Comparison of ENCODE assay signal across 10 cellular contexts in the genomic region with DNA sequence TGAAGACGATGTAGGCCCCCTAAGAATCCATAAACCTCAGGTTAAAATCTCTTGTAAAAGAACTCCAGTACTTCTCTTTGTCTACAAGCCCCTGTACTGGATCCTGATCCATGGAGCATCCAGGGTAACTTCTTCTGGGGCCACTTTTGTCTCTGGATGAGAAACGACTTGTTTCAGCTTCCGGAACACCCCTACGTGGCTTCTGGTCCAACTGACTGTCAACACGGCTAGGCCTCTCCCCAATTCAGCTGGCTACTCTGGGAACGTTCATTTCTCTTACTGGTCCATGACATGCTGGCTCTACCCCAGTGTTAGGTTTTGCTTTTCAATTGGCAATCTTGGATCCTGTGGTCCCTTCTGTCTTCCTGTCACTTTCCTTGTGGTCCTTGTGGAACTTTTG.
A peak's percentile ranks its signal among the peaks of the same experiment; 100 is the strongest.
DNase-seq lines count a peak whose midpoint lies in the region; TF ChIP-seq lines count a peak whose summit lies in the region.
"Had no signal": no experiment of that assay in that cellular context is flagged by ENCODE, and none has a peak within 500 bp of the region (broad histone marks: within the 10 kb centered on the region; RNA-seq: fewer than 3 reads in every experiment).

No MANE protein-coding gene starts in this region.

- no TSS peak for BruUV-seq in PC-9 (replicated peaks; lab: Mats Ljungman, UMichigan)

- DNase-seq in SJCRH30 = peak in 1 of 2 experiments; percentile 12
- DNase-seq in esophagus squamous epithelium (lab: John Stamatoyannopoulos, UW) = no peak
- no peak for DNase-seq in osteoblast (ENCODE audit: insufficient read length, low spot score, missing footprints)
- DNase-seq in PC-9 = no peak
- DNase-seq in central memory CD4-positive, alpha-beta T cell = no peak
- DNase-seq in NCI-H2107 (lab: John Stamatoyannopoulos, UW) = no peak
- no peak for DNase-seq in ureter (ENCODE audit: low spot score)
- DNase-seq: islet precursor cell, NCI-H1105 had no signal

- TF ChIP-seq POLR2A in esophagus squamous epithelium (IDR thresholded peaks at IDR 0.05) = no peak

- intact Hi-C loops in esophagus squamous epithelium (cut with DNase I) (loop anchor here (10.0 kb wide), 1 partner anchor 196 kb away; a partner anchor contains a TSS), PC-9 (cut with micrococcal nuclease; ENCODE audit: unreplicated experiment) (loop anchor here (10.0 kb wide), 3 partner anchors 124 to 376 kb away; a partner anchor contains a TSS)

- H3K9me3 ChIP-seq in SJCRH30 (replicated peaks) (no peaks in the 10 kb centered on the region; the same call in 1 of the 2 replicates), esophagus squamous epithelium (no peaks in the 10 kb centered on the region), osteoblast (ENCODE audit: low read depth, low read length) (no peaks in the 10 kb centered on the region), PC-9 (ENCODE audit: insufficient read depth, low read depth) (no peaks in the 10 kb centered on the region)

- H3F3A ChIP-seq in PC-9 (ENCODE audit: insufficient read depth, low read depth) = no peaks in the 10 kb centered on the region

- H2AFZ ChIP-seq in ACC112 (ENCODE audit: low read length, unreplicated experiment) (peak overlapping the region; percentile 36), osteoblast (ENCODE audit: low read length) (peak overlapping the region; percentile 48), PC-9 (no peak overlapping the region)

- H3K4me2 ChIP-seq in osteoblast (ENCODE audit: insufficient read depth, low read length) (no peak overlapping the region), PC-9 (no peak overlapping the region)

- H3K4me3 ChIP-seq in ACC112 (ENCODE audit: low read depth, low read length) = no peak overlapping the region
- H3K4me3 ChIP-seq in SJCRH30 = no peak overlapping the region
- H3K4me3 ChIP-seq in esophagus squamous epithelium = no peak overlapping the region
- H3K4me3 ChIP-seq in osteoblast (ENCODE audit: insufficient read depth, low read length) = no peak overlapping the region
- no peak overlapping the region for H3K4me3 ChIP-seq in PC-9

- 26 to 39% methylated on average over 6 of the region's 6 CpGs for WGBS in esophagus squamous epithelium, 2 donors

- H3K79me2 ChIP-seq in ACC112 (ENCODE audit: control insufficient read depth, insufficient read depth, low read length, unreplicated experiment) (no peaks in the 10 kb centered on the region), osteoblast (ENCODE audit: insufficient read depth, low read length) (no peaks in the 10 kb centered on the region), PC-9 (ENCODE audit: low read depth) (no peaks in the 10 kb centered on the region)

- no peaks in the 10 kb centered on the region for H3K9me2 ChIP-seq in PC-9 (ENCODE audit: insufficient read depth)

- no peaks in the 10 kb centered on the region for H3K27me3 ChIP-seq in ACC112 (ENCODE audit: insufficient read depth, low read length)
- H3K27me3 ChIP-seq in SJCRH30 = no peaks in the 10 kb centered on the region; the same call in 1 of the 2 replicates
- no peaks in the 10 kb centered on the region for H3K27me3 ChIP-seq in esophagus squamous epithelium
- H3K27me3 ChIP-seq in osteoblast (ENCODE audit: insufficient read depth, low read length) = no peaks in the 10 kb centered on the region
- H3K27me3 ChIP-seq in PC-9 (ENCODE audit: insufficient read depth, low read depth) = no peaks in the 10 kb centered on the region

- no peaks in the 10 kb centered on the region for H4K20me1 ChIP-seq in osteoblast (ENCODE audit: insufficient read depth, low read length)
- H4K20me1 ChIP-seq in PC-9 (ENCODE audit: insufficient read depth) = no peaks in the 10 kb centered on the region

- peaks cover 25% of the 10 kb centered on the region for H3K4me1 ChIP-seq in ACC112 (ENCODE audit: control insufficient read depth, insufficient read depth, low read length, unreplicated experiment)
- H3K4me1 ChIP-seq in SJCRH30 = peaks cover 21% of the 10 kb centered on the region
- H3K4me1 ChIP-seq in esophagus squamous epithelium = peaks cover 8 to 32% (median 18%) of the 10 kb centered on the region in 3 donors
- peaks cover 21% of the 10 kb centered on the region for H3K4me1 ChIP-seq in osteoblast (ENCODE audit: insufficient read depth, low read length)
- H3K4me1 ChIP-seq in PC-9 (replicated peaks; ENCODE audit: insufficient read depth) = peaks cover 7% of the 10 kb centered on the region

- POLR2A ChIA-PET in PC-9 (lab: Charles Lee; ENCODE audit: unreplicated experiment) = interaction anchor here (0.7 kb wide), 1 partner anchor 649 kb away, joined by 3 read pairs; no protein-coding TSS in a partner anchor

- H3K27ac ChIP-seq in ACC112 (ENCODE audit: low read depth, low read length) (peak overlapping the region; percentile 68), SJCRH30 (peak overlapping the region; percentile 71), esophagus squamous epithelium (peak overlapping the region; percentile 49 to 83 (median 78)), osteoblast (ENCODE audit: low read depth, low read length) (peak overlapping the region; percentile 86), PC-9 (no peak overlapping the region)

- H3K36me3 ChIP-seq in ACC112 (ENCODE audit: insufficient read depth, low read length) (no peaks in the 10 kb centered on the region), SJCRH30 (no peaks in the 10 kb centered on the region), esophagus squamous epithelium (no peaks in the 10 kb centered on the region), osteoblast (ENCODE audit: insufficient read depth, low read length) (no peaks in the 10 kb centered on the region), PC-9 (ENCODE audit: low read depth) (no peaks in the 10 kb centered on the region)

- TF ChIP-seq CTCF in esophagus squamous epithelium (IDR thresholded peaks at IDR 0.05) = no peak
- no peak for TF ChIP-seq CTCF in osteoblast (IDR thresholded peaks at IDR 0.05; ENCODE audit: extremely low read depth, low read depth, low read length)
- TF ChIP-seq CTCF in PC-9 (conservative IDR thresholded peaks at IDR 0.05) = no peak

- CTCF ChIA-PET in PC-9 (lab: Charles Lee) = no interaction called here
